Comparison of ENCODE assay signal across 8 cellular contexts in genomic region chr10:103772096-103772845, GRCh38.
DNase-seq lines count a peak whose midpoint lies in the region; ATAC-seq and TF ChIP-seq lines count a peak whose summit lies in the region.

No MANE protein-coding gene starts in this region.

- H3K4me3 ChIP-seq in HAP-1 (peak overlapping the region; percentile 25), NB4 (ENCODE audit: low read depth, low read length) (peak overlapping the region; percentile 41), lower lobe of right lung (peak overlapping the region; percentile 49)

- H3K27me3 ChIP-seq in HAP-1 (ENCODE audit: low read depth) (no peaks in the 10 kb centered on the region), lower lobe of right lung (ENCODE audit: low read depth) (no peaks in the 10 kb centered on the region)

- ATAC-seq in lower lobe of right lung, result peak; percentile 82 to 91

- CTCF ChIA-PET in GM10248 (lab: Yijun Ruan, JAX), result interaction anchor here (0.8 to 3.9 kb wide), 9 partner anchors 9 to 59 kb away, joined by 3 to 29 read pairs (median 3); no protein-coding TSS in a partner anchor

- TF ChIP-seq CTCF in GM10248 (IDR thresholded peaks at IDR 0.05; ENCODE audit: control extremely low read depth, extremely low read depth, low read depth, missing control alignments) (no peak), NB4 (IDR thresholded peaks at IDR 0.05; ENCODE audit: low read depth, low read length) (no peak), lower lobe of right lung (IDR thresholded peaks at IDR 0.05) (no peak)

- peaks cover 7% of the 10 kb centered on the region for H3K4me1 ChIP-seq in HAP-1
- peaks cover 25% of the 10 kb centered on the region for H3K4me1 ChIP-seq in lower lobe of right lung

- intact Hi-C loops in lower lobe of right lung (cut with DNase I), result no loop called here

- POLR2A ChIA-PET in GM10248 (lab: Yijun Ruan, JAX), result interaction anchor here (1.2 kb wide), 1 partner anchor 50 kb away, joined by 5 read pairs; no protein-coding TSS in a partner anchor

- H3K27ac ChIP-seq in lower lobe of right lung, result peak overlapping the region; percentile 72

- DNase-seq in GM10248 (ENCODE audit: extremely low spot score) (peak; percentile 68), HAP-1 (ENCODE audit: low spot score in 2 of 2) (peak; percentile 57 to 82), NB4 (ENCODE audit: low read depth) (peak; percentile 83), dermis microvascular lymphatic vessel endothelial cell (ENCODE audit: low read depth in 2 of 2) (peak; percentile 37 to 75), lower lobe of right lung (peak; percentile 79), DMS53 treated with DMSO at 0.1 percent for 48 hours (lab: John Stamatoyannopoulos, UW; ENCODE audit: unreplicated experiment) (no peak)
- peak; percentile 46 to 56 for DNase-seq in activated CD4-positive, alpha-beta T cell treated with anti-CD3 and anti-CD28 coated beads for 4 hours
- peak; percentile 38 for DNase-seq in stimulated activated CD8-positive, alpha-beta memory T cell treated with anti-CD3 and anti-CD28 coated beads, Interleukin-12 subunit alpha, Interleukin-12 subunit beta, amount 100 ng/mL, for 24 hours (ENCODE audit: extremely low read depth)

- H3K36me3 ChIP-seq in HAP-1 (replicated peaks) (no peaks in the 10 kb centered on the region), lower lobe of right lung (no peaks in the 10 kb centered on the region)

- in situ Hi-C loops in HAP-1 (cut with MboI; ENCODE audit: low sequenced_read_pairs), result no loop called here

- no peaks in the 10 kb centered on the region for H3K9me3 ChIP-seq in HAP-1
- no peaks in the 10 kb centered on the region for H3K9me3 ChIP-seq in lower lobe of right lung

- TF ChIP-seq POLR2A in NB4 (IDR thresholded peaks at IDR 0.05; ENCODE audit: extremely low read depth, insufficient read length), result no peak
